ENCODE assay signal across 34 cellular contexts in the genomic region with DNA sequence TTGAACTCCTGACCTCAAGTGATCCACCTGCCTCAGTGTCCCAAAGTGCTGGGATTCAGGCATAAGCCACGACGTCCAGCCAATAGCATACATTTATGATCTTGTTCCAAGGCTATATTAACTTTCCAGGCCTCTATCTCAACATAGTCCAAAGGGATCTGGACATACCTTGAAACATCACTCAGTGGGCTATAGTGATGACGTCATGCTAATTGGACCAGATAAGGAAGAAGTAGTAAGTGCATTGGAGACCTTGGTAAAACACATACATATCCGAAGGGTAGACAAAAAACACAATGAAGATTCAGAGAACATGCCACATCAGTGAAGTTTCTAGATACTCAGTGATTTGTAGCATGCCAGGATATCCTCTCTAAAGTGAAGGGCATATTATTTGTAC. TPM values are rescaled to one million over a fixed set of nuclear protein-coding genes. Genes with fewer than 3 reads are reported as not detected.
"Had no signal": no experiment of that assay in that cellular context is flagged by ENCODE, and none has a peak within 500 bp of the region (broad histone marks: within the 10 kb centered on the region; RNA-seq: fewer than 3 reads in every experiment).

No MANE protein-coding gene starts in this region.

- H3K36me3 ChIP-seq: colonic mucosa, esophagus squamous epithelium, gastrocnemius medialis, heart right ventricle, left lung, lower lobe of right lung had no signal

- H3K4me1 ChIP-seq: colonic mucosa, esophagus squamous epithelium, gastrocnemius medialis, heart right ventricle, left lung, lower lobe of right lung had no signal

- H3K27ac ChIP-seq: colonic mucosa, epithelial cell of prostate, esophagus squamous epithelium, gastrocnemius medialis, heart right ventricle, left lung, lower lobe of right lung had no signal

- H3K27me3 ChIP-seq: colonic mucosa, esophagus squamous epithelium, gastrocnemius medialis had no signal

- H3K9me3 ChIP-seq: colonic mucosa, esophagus squamous epithelium, gastrocnemius medialis, heart right ventricle, left lung, lower lobe of right lung, mucosa of descending colon had no signal

- H3K4me3 ChIP-seq: colonic mucosa, esophagus squamous epithelium, gastrocnemius medialis, heart right ventricle, left lung, lower lobe of right lung, mucosa of descending colon had no signal

- FAIRE-seq: endometrium, islet of Langerhans, keratinocyte had no signal

- ATAC-seq: effector memory CD8-positive, alpha-beta T cell; esophagus mucosa; gastrocnemius medialis; heart right ventricle; left cardiac atrium; left lung; left ventricle myocardium superior; lower lobe of right lung; mucosa of descending colon had no signal

- DNase-seq: colonic mucosa; cortex of kidney; effector CD8-positive, alpha-beta T cell; effector memory CD8-positive, alpha-beta T cell; endodermal cell; erythroblast; esophagus squamous epithelium; foreskin fibroblast; foreskin melanocyte; gastrocnemius medialis; glutamatergic neuron; head of caudate nucleus; heart right ventricle; hippocampal formation; left cardiac atrium; left lung; left ventricle myocardium superior; lower lobe of right lung; mesenchymal stem cell; mucosa of descending colon; naive B cell had no signal

RNA-seq across cellular contexts. Expression of gene USP26, which starts 37.4 kb away (rescaled TPM):
- total RNA-seq: colonic mucosa, dermis microvascular lymphatic vessel endothelial cell, endodermal cell, esophagus mucosa, esophagus squamous epithelium, gastrocnemius medialis, glomerular endothelial cell, heart right ventricle, kidney epithelial cell, left cardiac atrium, left lung, left ventricle myocardium superior, lower leg skin, lower lobe of right lung, lung microvascular endothelial cell, mesenteric fat pad, mesothelial cell of epicardium, mucosa of descending colon, myocyte had no signal
- polyA plus RNA-seq: heart right ventricle, keratinocyte had no signal
